32 cellular contexts compared by ENCODE assay signal in genomic region chr12:78007173-78007572, GRCh38.
"Had no signal": no experiment of that assay in that cellular context is flagged by ENCODE, and none has a peak within 500 bp of the region (broad histone marks: within the 10 kb centered on the region; RNA-seq: fewer than 3 reads in every experiment).

No MANE protein-coding gene starts in this region.

- ATAC-seq: activated CD4-positive, alpha-beta T cell treated with anti-CD3 and anti-CD28 coated beads for 36 hours; activated CD4-positive, CD25-positive, alpha-beta regulatory T cell treated with anti-CD3 and anti-CD28 coated beads, Interleukin-2, amount 50 U/mL, for 24 hours; activated CD8-positive, alpha-beta memory T cell treated with anti-CD3 and anti-CD28 coated beads, Interleukin-2, amount 10 ng/mL, durations not matched to agents 7 days and 5 days; activated CD8-positive, alpha-beta T cell treated with anti-CD3 and anti-CD28 coated beads, Interleukin-2, amount 10 ng/mL, durations not matched to agents 7 days and 5 days; activated naive CD8-positive, alpha-beta T cell treated with anti-CD3 and anti-CD28 coated beads, Interleukin-2, amount 50 U/mL, for 24 hours; WTC11 had no signal

- H3K4me1 ChIP-seq: ascending aorta, colonic mucosa had no signal

- H3K4me3 ChIP-seq: ascending aorta, cardiac muscle cell, colonic mucosa had no signal

- H3K9me3 ChIP-seq: ascending aorta, colonic mucosa had no signal

- H3K27ac ChIP-seq: ascending aorta, cardiac muscle cell, colonic mucosa, WERI-Rb-1 had no signal

- FAIRE-seq: bronchial epithelial cell had no signal

- DNase-seq: activated CD4-positive, alpha-beta memory T cell treated with anti-CD3 and anti-CD28 coated beads, Interleukin-2, amount 10 ng/mL, durations not matched to agents 7 days and 5 days; activated CD4-positive, alpha-beta T cell treated with anti-CD3 and anti-CD28 coated beads for 1 hour; activated CD4-positive, alpha-beta T cell treated with anti-CD3 and anti-CD28 coated beads for 36 hours; activated CD4-positive, alpha-beta T cell treated with anti-CD3 and anti-CD28 coated beads for 48 hours; activated CD4-positive, alpha-beta T cell treated with anti-CD3 and anti-CD28 coated beads, Interleukin-2, amount 10 ng/mL, durations not matched to agents 7 days and 5 days; activated CD4-positive, alpha-beta T cell treated with anti-CD3 and anti-CD28 coated beads, Interleukin-2, amount 50 U/mL, for 48 hours; activated CD4-positive, CD25-positive, alpha-beta regulatory T cell; activated CD8-positive, alpha-beta memory T cell treated with anti-CD3 and anti-CD28 coated beads for 24 hours; activated CD8-positive, alpha-beta memory T cell treated with anti-CD3 and anti-CD28 coated beads, Interleukin-2, amount 10 ng/mL, durations not matched to agents 7 days and 5 days; activated CD8-positive, alpha-beta memory T cell treated with anti-CD3 and anti-CD28 coated beads, Interleukin-2, amount 50 U/mL, for 48 hours; activated CD8-positive, alpha-beta T cell treated with anti-CD3 and anti-CD28 coated beads, Interleukin-2, amount 10 ng/mL, durations not matched to agents 7 days and 5 days; activated effector memory CD4-positive, alpha-beta T cell treated with Interleukin-2 at 50 U/mL for 16 hours; activated gamma-delta T cell; activated naive CD4-positive, alpha-beta T cell treated with anti-CD3 and anti-CD28 coated beads, Interleukin-2, amount 10 ng/mL, durations not matched to agents 7 days and 5 days; activated naive CD4-positive, alpha-beta T cell treated with Interleukin-2 at 50 U/mL for 16 hours; activated naive CD8-positive, alpha-beta T cell treated with anti-CD3 and anti-CD28 coated beads, Interleukin-2, amount 10 ng/mL, durations not matched to agents 7 days and 5 days; activated naive CD8-positive, alpha-beta T cell treated with anti-CD3 and anti-CD28 coated beads, Interleukin-2, amount 50 U/mL, for 24 hours; activated T-cell treated with anti-CD3 and anti-CD28 coated beads, Interleukin-2, amount 50 U/mL, for 24 hours; activated T-cell treated with anti-CD3 and anti-CD28 coated beads, Interleukin-2, amount 50 U/mL, for 48 hours; amygdala; anterior cingulate cortex; caudate nucleus; cerebellar nuclear complex; colonic mucosa; T-helper 2 cell; T-helper 9 cell; WERI-Rb-1 had no signal

- H3K27me3 ChIP-seq: ascending aorta, cardiac muscle cell, colonic mucosa had no signal

- H3K36me3 ChIP-seq: ascending aorta, cardiac muscle cell, colonic mucosa, WERI-Rb-1 had no signal
